In genomic region chr4:37188100-37188499, GRCh38 we compare ENCODE assay signal across 15 cellular contexts. TPM values are rescaled to one million over a fixed set of nuclear protein-coding genes. Genes with fewer than 3 reads are reported as not detected.
DNase-seq lines count a peak whose midpoint lies in the region; ATAC-seq and TF ChIP-seq lines count a peak whose summit lies in the region.
"Had no signal": no experiment of that assay in that cellular context is flagged by ENCODE, and none has a peak within 500 bp of the region (broad histone marks: within the 10 kb centered on the region; RNA-seq: fewer than 3 reads in every experiment).

No MANE protein-coding gene starts in this region.

- no peak for ATAC-seq in esophagus mucosa
- ATAC-seq: A549; activated T-cell treated with anti-CD3 and anti-CD28 coated beads, Interleukin-2, amount 50 U/mL, for 4 hours had no signal

- TF ChIP-seq POLR2A in vagina (IDR thresholded peaks at IDR 0.05), result no peak

- H3K27me3 ChIP-seq in NT2/D1 (ENCODE audit: insufficient read depth, insufficient read length), result no peaks in the 10 kb centered on the region
- no peaks in the 10 kb centered on the region for H3K27me3 ChIP-seq in vagina
- H3K27me3 ChIP-seq: ascending aorta, tibial artery had no signal

- H3K4me1 ChIP-seq in NT2/D1 (ENCODE audit: insufficient read depth, insufficient read length), result no peaks in the 10 kb centered on the region
- H3K4me1 ChIP-seq in vagina, result no peaks in the 10 kb centered on the region
- H3K4me1 ChIP-seq: A549, ascending aorta, tibial artery had no signal

- intact Hi-C loops in vagina (cut with DNase I), result no loop called here

- no peaks in the 10 kb centered on the region for H3K36me3 ChIP-seq in NT2/D1 (ENCODE audit: insufficient read depth, insufficient read length, low read length)
- no peaks in the 10 kb centered on the region for H3K36me3 ChIP-seq in vagina
- H3K36me3 ChIP-seq: ascending aorta, tibial artery had no signal

- H3K4me3 ChIP-seq in GM12864 (ENCODE audit: low read depth, low read length), result no peak overlapping the region
- H3K4me3 ChIP-seq in NT2/D1 (ENCODE audit: insufficient read length, low read depth), result no peak overlapping the region
- H3K4me3 ChIP-seq in vagina, result no peak overlapping the region
- H3K4me3 ChIP-seq: A549, ascending aorta, GM23248, tibial artery had no signal

- TF ChIP-seq CTCF in GM12864 (IDR thresholded peaks at IDR 0.05; ENCODE audit: low read depth, low read length, missing control alignments), result peak; percentile 48
- no peak for TF ChIP-seq CTCF in vagina (IDR thresholded peaks at IDR 0.05)

- no peak overlapping the region for H3K27ac ChIP-seq in vagina
- H3K27ac ChIP-seq: A549, ascending aorta, GM23248, tibial artery had no signal

- no peaks in the 10 kb centered on the region for H3K9me3 ChIP-seq in NT2/D1 (ENCODE audit: insufficient read depth, low read length)
- H3K9me3 ChIP-seq in vagina, result no peaks in the 10 kb centered on the region
- H3K9me3 ChIP-seq: A549, ascending aorta, tibial artery had no signal

- DNase-seq in DMS53 (lab: John Stamatoyannopoulos, UW), result peak; percentile 47
- no peak for DNase-seq in DMS53 treated with DMSO at 0.1 percent for 48 hours (lab: John Stamatoyannopoulos, UW; ENCODE audit: unreplicated experiment)
- DNase-seq in GM12864 (ENCODE audit: low read depth), result no peak
- DNase-seq in NT2/D1 (ENCODE audit: low read depth, low spot score), result peak; percentile 16
- peak; percentile 9 for DNase-seq in iPS DF 19.7 (ENCODE audit: low read depth, low spot score)
- DNase-seq in vagina (ENCODE audit: extremely low spot score in 2 of 2), result no peak
- DNase-seq in Kasumi-1 (lab: John Stamatoyannopoulos, UW), result no peak
- DNase-seq: activated T-cell treated with anti-CD3 and anti-CD28 coated beads, Interleukin-2, amount 50 U/mL, for 4 hours; GM23248; MV-4-11; tibial artery had no signal

- H3K9ac ChIP-seq in NT2/D1 (ENCODE audit: insufficient read length, low read depth), result no peak overlapping the region
- H3K9ac ChIP-seq: GM23248 had no signal

RNA-seq across cellular contexts. Expression of gene NWD2, which starts 56.4 kb away (rescaled TPM):
- total RNA-seq in vagina (0.49 TPM), esophagus mucosa (0.08 TPM)
- total RNA-seq: activated T-cell treated with anti-CD3 and anti-CD28 coated beads, Interleukin-2, amount 50 U/mL, for 4 hours; dermis microvascular lymphatic vessel endothelial cell; GM23248 had no signal

Comparison
In these comparisons a context has a peak if more than half of its experiments do, and no peak if none do; other contexts are left out.
1. DNase-seq: peak in DMS53 (single experiment), NT2/D1 (single experiment) and iPS DF 19.7 (single experiment); none in DMS53 treated with DMSO at 0.1 percent for 48 hours (single experiment), GM12864 (single experiment), vagina (0 of 2) and Kasumi-1 (0 of 2).